In the genomic region with DNA sequence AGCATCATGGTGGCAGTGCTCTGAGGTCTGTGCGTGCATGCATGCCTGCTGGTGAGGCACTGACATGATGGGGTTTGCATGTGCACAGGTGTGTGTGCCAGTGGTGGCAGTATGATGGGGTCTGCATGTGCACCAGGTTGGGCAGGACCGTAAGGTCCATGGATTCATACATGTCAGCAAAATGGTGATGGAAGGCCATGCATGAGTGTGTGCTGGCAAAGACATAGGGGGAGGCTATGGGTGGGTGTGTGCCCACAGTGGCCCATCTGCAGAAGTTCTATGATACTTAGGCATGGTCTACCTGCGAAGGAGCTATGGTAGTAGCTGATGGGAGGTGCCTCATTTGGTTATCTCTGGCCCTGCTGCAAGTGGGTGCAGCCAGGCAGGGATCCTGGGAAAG, we compare ENCODE assay signal across 2 cellular contexts.
TF ChIP-seq lines count a peak whose summit lies in the region.

No MANE protein-coding gene starts in this region.

TF ChIP-seq in HepG2, 621 proteins besides CTCF, POLR2A, EP300 and RAD21:
- TF ChIP-seq FLYWCH1 (CRISPR knock-in tag; IDR thresholded peaks at IDR 0.05), result no peak
- TF ChIP-seq RCOR2 (CRISPR knock-in tag; IDR thresholded peaks at IDR 0.05), result no peak
- no peak for TF ChIP-seq ZNF296 (CRISPR knock-in tag; conservative IDR thresholded peaks at IDR 0.05)
- TF ChIP-seq IKZF5 (CRISPR knock-in tag; IDR thresholded peaks at IDR 0.05), result no peak
- TF ChIP-seq ZBTB7B (CRISPR knock-in tag; IDR thresholded peaks at IDR 0.05), result no peak
- TF ChIP-seq ZNF768 (CRISPR knock-in tag; IDR thresholded peaks at IDR 0.05), result no peak
- peak; percentile 22; the same call in 1 of the 2 replicates for TF ChIP-seq MAFF (IDR thresholded peaks at IDR 0.05; ENCODE audit: low read depth, low read length)
- no peak for TF ChIP-seq ISL2 (CRISPR knock-in tag; IDR thresholded peaks at IDR 0.05)
- no peak for TF ChIP-seq GLI4 (CRISPR knock-in tag; IDR thresholded peaks at IDR 0.05; ENCODE audit: borderline replicate concordance)
- TF ChIP-seq, protein P1, sequence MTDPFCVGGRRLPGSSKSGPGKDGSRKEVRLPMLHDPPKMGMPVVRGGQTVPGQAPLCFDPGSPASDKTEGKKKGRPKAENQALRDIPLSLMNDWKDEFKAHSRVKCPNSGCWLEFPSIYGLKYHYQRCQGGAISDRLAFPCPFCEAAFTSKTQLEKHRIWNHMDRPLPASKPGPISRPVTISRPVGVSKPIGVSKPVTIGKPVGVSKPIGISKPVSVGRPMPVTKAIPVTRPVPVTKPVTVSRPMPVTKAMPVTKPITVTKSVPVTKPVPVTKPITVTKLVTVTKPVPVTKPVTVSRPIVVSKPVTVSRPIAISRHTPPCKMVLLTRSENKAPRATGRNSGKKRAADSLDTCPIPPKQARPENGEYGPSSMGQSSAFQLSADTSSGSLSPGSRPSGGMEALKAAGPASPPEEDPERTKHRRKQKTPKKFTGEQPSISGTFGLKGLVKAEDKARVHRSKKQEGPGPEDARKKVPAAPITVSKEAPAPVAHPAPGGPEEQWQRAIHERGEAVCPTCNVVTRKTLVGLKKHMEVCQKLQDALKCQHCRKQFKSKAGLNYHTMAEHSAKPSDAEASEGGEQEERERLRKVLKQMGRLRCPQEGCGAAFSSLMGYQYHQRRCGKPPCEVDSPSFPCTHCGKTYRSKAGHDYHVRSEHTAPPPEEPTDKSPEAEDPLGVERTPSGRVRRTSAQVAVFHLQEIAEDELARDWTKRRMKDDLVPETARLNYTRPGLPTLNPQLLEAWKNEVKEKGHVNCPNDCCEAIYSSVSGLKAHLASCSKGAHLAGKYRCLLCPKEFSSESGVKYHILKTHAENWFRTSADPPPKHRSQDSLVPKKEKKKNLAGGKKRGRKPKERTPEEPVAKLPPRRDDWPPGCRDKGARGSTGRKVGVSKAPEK (CRISPR knock-in tag; IDR thresholded peaks at IDR 0.05; ENCODE audit: borderline replicate concordance), result no peak
- no peak for TF ChIP-seq E2F1 (CRISPR knock-in tag; IDR thresholded peaks at IDR 0.05)
- no peak for TF ChIP-seq THAP8 (CRISPR knock-in tag; IDR thresholded peaks at IDR 0.05; ENCODE audit: borderline replicate concordance)
- peak; percentile 46 to 58; a peak in 3 of 4 replicates for TF ChIP-seq MAFK (conservative IDR thresholded peaks at IDR 0.05 in 1 of 2, IDR thresholded peaks at IDR 0.05 in 1 of 2; ENCODE audit: low read length in 2 of 2)

TF ChIP-seq in H1, 55 proteins besides CTCF, POLR2A, EP300 and RAD21:
- no peak for TF ChIP-seq CBX8 (IDR thresholded peaks at IDR 0.05; ENCODE audit: borderline replicate concordance, low read depth, low read length)
- TF ChIP-seq CHD2 (IDR thresholded peaks at IDR 0.05; ENCODE audit: low read length), result no peak
- no peak for TF ChIP-seq SUZ12 (IDR thresholded peaks at IDR 0.05; ENCODE audit: low read length)
- TF ChIP-seq KDM1A (IDR thresholded peaks at IDR 0.05; ENCODE audit: borderline replicate concordance, low read length), result no peak
- TF ChIP-seq MAX (IDR thresholded peaks at IDR 0.05), result no peak
- no peak for TF ChIP-seq JUND (IDR thresholded peaks at IDR 0.05; ENCODE audit: low read length)
- no peak for TF ChIP-seq CHD1 (IDR thresholded peaks at IDR 0.05; ENCODE audit: low read depth, low read length)
- TF ChIP-seq RNF2 (IDR thresholded peaks at IDR 0.05; ENCODE audit: borderline replicate concordance, low read depth, low read length, missing control alignments, poor library complexity, severe bottlenecking), result no peak
- no peak for TF ChIP-seq SAP30 (IDR thresholded peaks at IDR 0.05; ENCODE audit: insufficient read depth, insufficient replicate concordance, low read length)
- no peak for TF ChIP-seq SIRT6 (IDR thresholded peaks at IDR 0.05; ENCODE audit: low read length)
- TF ChIP-seq BCL11A (IDR thresholded peaks at IDR 0.05; ENCODE audit: low read depth in 2 of 2, low read length in 2 of 2), result no peak
- TF ChIP-seq SP4 (IDR thresholded peaks at IDR 0.05; ENCODE audit: low read length), result no peak
- TF ChIP-seq EZH2 (IDR thresholded peaks at IDR 0.05; ENCODE audit: low read depth, low read length, severe bottlenecking), result no peak
- TF ChIP-seq POLR2AphosphoS5 (IDR thresholded peaks at IDR 0.05; ENCODE audit: low read depth, low read length), result no peak
- TF ChIP-seq KDM5A (IDR thresholded peaks at IDR 0.05; ENCODE audit: low read length), result no peak
